ENCODE assay signal across 16 cellular contexts in the genomic region with DNA sequence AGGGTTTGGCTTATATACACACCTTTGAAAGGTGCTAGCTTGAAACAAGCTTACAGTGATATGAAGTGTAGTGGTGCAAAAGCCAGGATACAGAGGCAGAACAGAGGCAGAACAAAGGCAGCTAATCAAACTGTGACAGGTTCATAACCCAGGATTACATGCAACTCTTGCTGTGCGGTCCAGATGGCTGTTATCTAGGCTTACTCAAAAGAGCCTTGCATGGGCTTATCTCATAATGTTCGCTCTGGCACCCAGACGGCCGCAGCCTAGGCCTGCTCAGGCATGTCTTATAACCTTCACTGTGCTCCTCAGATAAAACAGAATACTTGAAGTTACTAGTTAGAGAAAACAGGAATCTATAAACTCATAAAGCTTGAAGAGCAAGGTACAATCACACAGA. TPM values are rescaled to one million over a fixed set of nuclear protein-coding genes. Genes with fewer than 3 reads are reported as not detected.
DNase-seq lines count a peak whose midpoint lies in the region; ATAC-seq, FAIRE-seq and TF ChIP-seq lines count a peak whose summit lies in the region.
"Had no signal": no experiment of that assay in that cellular context is flagged by ENCODE, and none has a peak within 500 bp of the region (broad histone marks: within the 10 kb centered on the region; RNA-seq: fewer than 3 reads in every experiment).

No MANE protein-coding gene starts in this region.

- H3K9ac ChIP-seq in astrocyte (ENCODE audit: low read length) = no peak overlapping the region
- H3K9ac ChIP-seq: GM23248 had no signal

- H3K27me3 Mint-ChIP-seq in astrocyte (ENCODE audit: low read depth, unreplicated experiment) = peaks cover 21% of the 10 kb centered on the region
- peaks cover 6% of the 10 kb centered on the region for H3K27me3 Mint-ChIP-seq in activated T-helper 1 cell treated with anti-CD3 and anti-CD28 coated beads, Interleukin-12 subunit alpha, Interleukin-12 subunit beta, Interleukin-2, Interleukin-4 antibody, amounts not matched to agents 30 ng/mL and 10 ng/mL and 1 ng/mL, durations not matched to agents 14 hours and 24 hours and 36 hours (ENCODE audit: insufficient read depth)

- no peak overlapping the region for H3K27ac ChIP-seq in right atrium auricular region
- no peak overlapping the region for H3K27ac ChIP-seq in astrocyte (ENCODE audit: low read depth, low read length)
- H3K27ac ChIP-seq: GM23248, VCaP had no signal

- H3K36me3 Mint-ChIP-seq in astrocyte (ENCODE audit: low read depth, unreplicated experiment) = no peaks in the 10 kb centered on the region
- H3K36me3 Mint-ChIP-seq in activated T-helper 1 cell treated with anti-CD3 and anti-CD28 coated beads, Interleukin-12 subunit alpha, Interleukin-12 subunit beta, Interleukin-2, Interleukin-4 antibody, amounts not matched to agents 30 ng/mL and 10 ng/mL and 1 ng/mL, durations not matched to agents 14 hours and 24 hours and 36 hours (ENCODE audit: low read depth) = no peaks in the 10 kb centered on the region

- H3K36me3 ChIP-seq in right atrium auricular region (no peaks in the 10 kb centered on the region), astrocyte (ENCODE audit: insufficient read depth, low read length) (no peaks in the 10 kb centered on the region)

- H3K9me3 Mint-ChIP-seq in astrocyte (ENCODE audit: unreplicated experiment) = peaks cover 3% of the 10 kb centered on the region
- H3K9me3 Mint-ChIP-seq in activated T-helper 1 cell treated with anti-CD3 and anti-CD28 coated beads, Interleukin-12 subunit alpha, Interleukin-12 subunit beta, Interleukin-2, Interleukin-4 antibody, amounts not matched to agents 30 ng/mL and 10 ng/mL and 1 ng/mL, durations not matched to agents 14 hours and 24 hours and 36 hours = no peaks in the 10 kb centered on the region

- no peaks in the 10 kb centered on the region for H4K20me1 ChIP-seq in astrocyte (ENCODE audit: insufficient read depth, low read length)

- peaks cover 31% of the 10 kb centered on the region for H3K4me1 Mint-ChIP-seq in astrocyte (ENCODE audit: low read depth, unreplicated experiment)
- H3K4me1 Mint-ChIP-seq in activated T-helper 1 cell treated with anti-CD3 and anti-CD28 coated beads, Interleukin-12 subunit alpha, Interleukin-12 subunit beta, Interleukin-2, Interleukin-4 antibody, amounts not matched to agents 30 ng/mL and 10 ng/mL and 1 ng/mL, durations not matched to agents 14 hours and 24 hours and 36 hours (ENCODE audit: low read depth) = no peaks in the 10 kb centered on the region

- no peak overlapping the region for H3K4me3 Mint-ChIP-seq in astrocyte (ENCODE audit: unreplicated experiment)
- H3K4me3 Mint-ChIP-seq in activated T-helper 1 cell treated with anti-CD3 and anti-CD28 coated beads, Interleukin-12 subunit alpha, Interleukin-12 subunit beta, Interleukin-2, Interleukin-4 antibody, amounts not matched to agents 30 ng/mL and 10 ng/mL and 1 ng/mL, durations not matched to agents 14 hours and 24 hours and 36 hours = no peak overlapping the region

- H3K4me1 ChIP-seq in right atrium auricular region (peaks cover 0 to 10% of the 10 kb centered on the region in 2 donors), astrocyte (ENCODE audit: insufficient read depth, low read length) (peaks cover 16% of the 10 kb centered on the region)

- TF ChIP-seq CTCF in right atrium auricular region (IDR thresholded peaks at IDR 0.05) (no peak), astrocyte (IDR thresholded peaks at IDR 0.05; ENCODE audit: insufficient read depth, low read depth, low read length) (no peak)

- H3K9me3 ChIP-seq in right atrium auricular region = no peaks in the 10 kb centered on the region
- H3K9me3 ChIP-seq in astrocyte (ENCODE audit: insufficient read depth, low read depth, low read length) = no peaks in the 10 kb centered on the region

- H3K79me2 ChIP-seq in astrocyte (ENCODE audit: insufficient read depth, low read length) = no peaks in the 10 kb centered on the region

- H3K4me3 ChIP-seq in right atrium auricular region = no peak overlapping the region
- no peak overlapping the region for H3K4me3 ChIP-seq in astrocyte (ENCODE audit: insufficient read depth, low read depth, low read length)
- H3K4me3 ChIP-seq: GM23248 had no signal

- no peak overlapping the region for H3K27ac Mint-ChIP-seq in astrocyte (ENCODE audit: unreplicated experiment)
- H3K27ac Mint-ChIP-seq in activated T-helper 1 cell treated with anti-CD3 and anti-CD28 coated beads, Interleukin-12 subunit alpha, Interleukin-12 subunit beta, Interleukin-2, Interleukin-4 antibody, amounts not matched to agents 30 ng/mL and 10 ng/mL and 1 ng/mL, durations not matched to agents 14 hours and 24 hours and 36 hours = no peak overlapping the region

- intact Hi-C loops in Right ventricle myocardium superior (cut with DNase I) = no loop called here
- intact Hi-C loops in activated T-helper 1 cell treated with anti-CD3 and anti-CD28 coated beads, Interleukin-12 subunit alpha, Interleukin-12 subunit beta, Interleukin-2, Interleukin-4 antibody, amounts not matched to agents 30 ng/mL and 10 ng/mL and 1 ng/mL, durations not matched to agents 14 hours and 24 hours and 36 hours (cut with micrococcal nuclease) = no loop called here

- H3K4me2 ChIP-seq in astrocyte (ENCODE audit: low read length) = no peak overlapping the region

- ATAC-seq in Right ventricle myocardium superior (ENCODE audit: poor library complexity) = peak; percentile 68

- H2AFZ ChIP-seq in astrocyte (ENCODE audit: low read depth, low read length) = no peak overlapping the region
- H2AFZ ChIP-seq: GM23248 had no signal

- no peaks in the 10 kb centered on the region for H3K27me3 ChIP-seq in right atrium auricular region
- H3K27me3 ChIP-seq in astrocyte (ENCODE audit: insufficient read depth, low read length) = peaks cover 11% of the 10 kb centered on the region

- DNase-seq in Right ventricle myocardium superior (no peak), right atrium auricular region (ENCODE audit: low spot score) (no peak), astrocyte (ENCODE audit: low read depth) (peak; percentile 68), iris pigment epithelial cell (ENCODE audit: low read depth) (peak; percentile 59), Kasumi-1 (lab: John Stamatoyannopoulos, UW) (no peak), NCI-H1436 treated with DMSO at 0.1 percent for 48 hours (lab: John Stamatoyannopoulos, UW) (no peak), RKO (ENCODE audit: low spot score) (no peak)
- no peak for DNase-seq in activated T-helper 1 cell treated with anti-CD3 and anti-CD28 coated beads, Interleukin-12 subunit alpha, Interleukin-12 subunit beta, Interleukin-2, Interleukin-4 antibody, amounts not matched to agents 30 ng/mL and 10 ng/mL and 1 ng/mL, durations not matched to agents 14 hours and 24 hours and 36 hours (ENCODE audit: low spot score)
- DNase-seq: activated T-cell treated with anti-CD3 and anti-CD28 coated beads, Interleukin-2, amount 50 U/mL, for 1 hour; aorta; GM23248; NCI-H2029 treated with DMSO at 0.1 percent for 48 hours had no signal

- no peak for FAIRE-seq in astrocyte (lab: Jason Lieb, UNC)
- FAIRE-seq: RCC 7860 had no signal

RNA-seq across cellular contexts. Expression of a gene that starts 22.8 kb away (rescaled TPM):
- not detected for total RNA-seq in Right ventricle myocardium superior
- under 1 TPM; 0.16 to 0.19 TPM for total RNA-seq in right atrium auricular region
- 0.09 and 0.14 TPM in 2 replicates for total RNA-seq in astrocyte
- 0.03 TPM in 1 of 2 replicates, not detected in the other for total RNA-seq in activated T-helper 1 cell treated with anti-CD3 and anti-CD28 coated beads, Interleukin-12 subunit alpha, Interleukin-12 subunit beta, Interleukin-2, Interleukin-4 antibody, amounts not matched to agents 30 ng/mL and 10 ng/mL and 1 ng/mL, durations not matched to agents 14 hours and 24 hours and 36 hours
- total RNA-seq: A172, temporal lobe had no signal

Comparison
In these comparisons a context has a peak if more than half of its experiments do, and no peak if none do; other contexts are left out.
1. DNase-seq: peak in astrocyte (single experiment) and iris pigment epithelial cell (single experiment); none in Right ventricle myocardium superior (single experiment), right atrium auricular region (single experiment), Kasumi-1 (0 of 2), activated T-helper 1 cell treated with anti-CD3 and anti-CD28 coated beads, Interleukin-12 subunit alpha, Interleukin-12 subunit beta, Interleukin-2, Interleukin-4 antibody, amounts not matched to agents 30 ng/mL and 10 ng/mL and 1 ng/mL, durations not matched to agents 14 hours and 24 hours and 36 hours (single experiment), NCI-H1436 treated with DMSO at 0.1 percent for 48 hours (single experiment) and RKO (single experiment).